In genomic region chr3:109685084-109686079, GRCh38 we compare ENCODE assay signal across 9 cellular contexts.
DNase-seq lines count a peak whose midpoint lies in the region; ATAC-seq, FAIRE-seq and TF ChIP-seq lines count a peak whose summit lies in the region.
"Had no signal": no experiment of that assay in that cellular context is flagged by ENCODE, and none has a peak within 500 bp of the region (broad histone marks: within the 10 kb centered on the region; RNA-seq: fewer than 3 reads in every experiment).

No MANE protein-coding gene starts in this region.

- no TSS peak for BruUV-seq in HepG2 (replicated peaks; lab: Mats Ljungman, UMichigan)
- no TSS peak for BruUV-seq in mammary epithelial cell (replicated peaks; lab: Mats Ljungman, UMichigan)

- H3K36me3 ChIP-seq in right lobe of liver: no peaks in the 10 kb centered on the region
- no peaks in the 10 kb centered on the region for H3K36me3 ChIP-seq in HepG2 (replicated peaks in 1 of 2; ENCODE audit: control insufficient read depth in 1 of 2, insufficient read depth in 2 of 2, low read length in 2 of 2)
- H3K36me3 ChIP-seq in mammary epithelial cell (ENCODE audit: insufficient read depth, low read length): no peaks in the 10 kb centered on the region
- H3K36me3 ChIP-seq in left lung: no peaks in the 10 kb centered on the region

- H4K20me1 ChIP-seq in HepG2 (ENCODE audit: insufficient read depth, low read length): no peaks in the 10 kb centered on the region
- no peaks in the 10 kb centered on the region for H4K20me1 ChIP-seq in mammary epithelial cell (ENCODE audit: insufficient read depth, low read length)

- H3K79me2 ChIP-seq in HepG2 (ENCODE audit: insufficient read depth, low read length): no peaks in the 10 kb centered on the region
- no peaks in the 10 kb centered on the region for H3K79me2 ChIP-seq in mammary epithelial cell (ENCODE audit: insufficient read depth, low read length)

- TF ChIP-seq EP300 in HepG2 (IDR thresholded peaks at IDR 0.05; ENCODE audit: low read depth in 2 of 2, low read length in 2 of 2) (no peak), HepG2 (CRISPR knock-in tag; IDR thresholded peaks at IDR 0.05; ENCODE audit: borderline replicate concordance) (no peak)

- ATAC-seq in right lobe of liver (peak in 2 of 4 donors; percentile 26 to 93), HepG2 (no peak), left lung (peak; percentile 90), HG02610 (IDR thresholded peaks at IDR 0.05; ENCODE audit: unreplicated experiment) (no peak), GM21367 (IDR thresholded peaks at IDR 0.05; ENCODE audit: unreplicated experiment) (no peak)

- H3K4me1 ChIP-seq in right lobe of liver (no peaks in the 10 kb centered on the region), HepG2 (ENCODE audit: insufficient read depth, low read length) (no peaks in the 10 kb centered on the region), mammary epithelial cell (ENCODE audit: insufficient read depth, low read length) (peaks cover 14% of the 10 kb centered on the region), left lung (no peaks in the 10 kb centered on the region)

- in situ Hi-C loops in HepG2 (cut with HindIII; ENCODE audit: extremely low pct_ligation_motif_present, low pct_unique_long_range_greater_than_20kb) (no loop called here), mammary epithelial cell (cut with MboI; ENCODE audit: low sequenced_read_pairs in 2 of 2) (no loop called here)

- intact Hi-C loops in right lobe of liver (cut with DNase I): no loop called here
- intact Hi-C loops in HepG2 (cut with micrococcal nuclease; ENCODE audit: unreplicated experiment): no loop called here
- intact Hi-C loops in mammary epithelial cell (cut with micrococcal nuclease): no loop called here
- intact Hi-C loops in left lung (cut with DNase I): no loop called here

- H3K4me3 ChIP-seq in right lobe of liver (no peak overlapping the region), HepG2 (replicated peaks in 1 of 3; ENCODE audit: insufficient read depth in 1 of 3, low read depth in 2 of 3, low read length in 3 of 3) (no peak overlapping the region), mammary epithelial cell (replicated peaks in 1 of 3; ENCODE audit: insufficient read depth in 1 of 3, low read depth in 2 of 3, low read length in 3 of 3) (peak overlapping the region in 1 of 3 experiments; percentile 13), left lung (no peak overlapping the region)

- DNase-seq in right lobe of liver: peak in 2 of 3 donors; percentile 54 to 55
- DNase-seq in HepG2 (ENCODE audit: low spot score): no peak
- peak; percentile 96 for DNase-seq in mammary epithelial cell
- DNase-seq in left lung: peak; percentile 81 to 83
- peak; percentile 90 for DNase-seq in urothelium cell line (ENCODE audit: low spot score)
- no peak for DNase-seq in globus pallidus (ENCODE audit: low spot score)
- DNase-seq: activated naive CD8-positive, alpha-beta T cell treated with anti-CD3 and anti-CD28 coated beads, Interleukin-2, amount 10 ng/mL, durations not matched to agents 7 days and 5 days had no signal

- WGBS in right lobe of liver (ENCODE audit: insufficient coverage, low coverage, low lambda C conversion rate, missing lambda C conversion rate): 57% methylated on average over 5 of the region's 5 CpGs
- 0% methylated on average over 4 of the region's 5 CpGs for WGBS in HepG2 (ENCODE audit: low lambda C conversion rate)
- WGBS in mammary epithelial cell (ENCODE audit: low coverage, missing lambda C conversion rate): 34% methylated on average over 5 of the region's 5 CpGs

- H2AFZ ChIP-seq in HepG2 (ENCODE audit: low read length): no peak overlapping the region
- H2AFZ ChIP-seq in mammary epithelial cell (ENCODE audit: low read depth, low read length): peak overlapping the region; percentile 0

- no peak for TF ChIP-seq RAD21 in HepG2 (CRISPR knock-in tag; IDR thresholded peaks at IDR 0.05)

- TF ChIP-seq POLR2A in right lobe of liver (IDR thresholded peaks at IDR 0.05): no peak
- TF ChIP-seq POLR2A in HepG2 (IDR thresholded peaks at IDR 0.05; ENCODE audit: insufficient read depth in 1 of 2, low read depth in 2 of 2, low read length in 2 of 2): no peak

- CTCF ChIA-PET in HepG2 (lab: Yijun Ruan, JAX; ENCODE audit: low intra/inter-chr PET ratio, low total read pairs) (no interaction called here), mammary epithelial cell (lab: Charles Lee; ENCODE audit: low non-redundant PET) (interaction anchor here (0.6 kb wide), 1 partner anchor 91 kb away, joined by 3 read pairs; no protein-coding TSS in a partner anchor)

- no peak overlapping the region for H3K4me2 ChIP-seq in HepG2 (ENCODE audit: low read depth, low read length)
- H3K4me2 ChIP-seq in mammary epithelial cell (ENCODE audit: insufficient read depth, low read depth, low read length): peak overlapping the region; percentile 43

- no peak for TF ChIP-seq CTCF in right lobe of liver (IDR thresholded peaks at IDR 0.05)
- no peak for TF ChIP-seq CTCF in HepG2 (CRISPR knock-in tag; IDR thresholded peaks at IDR 0.05)
- TF ChIP-seq CTCF in mammary epithelial cell (conservative IDR thresholded peaks at IDR 0.05 in 1 of 2, IDR thresholded peaks at IDR 0.05 in 1 of 2; ENCODE audit: extremely low read depth in 1 of 2, insufficient read depth in 1 of 2, low read depth in 1 of 2, low read length in 2 of 2): no peak
- TF ChIP-seq CTCF in left lung (IDR thresholded peaks at IDR 0.05): no peak

- no peak for FAIRE-seq in HepG2 (lab: Jason Lieb, UNC)
- peak; percentile 93 for FAIRE-seq in urothelium cell line (lab: Jason Lieb, UNC)

- H3K9ac ChIP-seq in HepG2 (ENCODE audit: insufficient read depth, low read depth, low read length): no peak overlapping the region
- H3K9ac ChIP-seq in mammary epithelial cell (ENCODE audit: insufficient read depth, low read length): no peak overlapping the region

- H3K27me3 ChIP-seq in right lobe of liver (no peaks in the 10 kb centered on the region), HepG2 (ENCODE audit: control insufficient read depth in 1 of 2, insufficient read depth in 2 of 2, low read length in 2 of 2) (no peaks in the 10 kb centered on the region), mammary epithelial cell (ENCODE audit: insufficient read depth, low read length) (no peaks in the 10 kb centered on the region), left lung (no peaks in the 10 kb centered on the region)

- dilution Hi-C loops in mammary epithelial cell (cut with HindIII; ENCODE audit: low sequenced_read_pairs): no loop called here

- H3K9me3 ChIP-seq in right lobe of liver: no peaks in the 10 kb centered on the region
- H3K9me3 ChIP-seq in HepG2 (ENCODE audit: low read length): peaks cover 22% of the 10 kb centered on the region
- H3K9me3 ChIP-seq in mammary epithelial cell (replicated peaks; ENCODE audit: insufficient read depth, low read length): no peaks in the 10 kb centered on the region
- H3K9me3 ChIP-seq in left lung: peaks cover 0 to 1% of the 10 kb centered on the region in 2 donors

- POLR2A ChIA-PET in HepG2 (lab: Yijun Ruan, JAX): no interaction called here

- H3K27ac ChIP-seq in right lobe of liver (no peak overlapping the region), HepG2 (ENCODE audit: extremely low read length, insufficient read depth, low read length) (no peak overlapping the region), mammary epithelial cell (ENCODE audit: insufficient read depth, low read depth, low read length) (no peak overlapping the region), left lung (no peak overlapping the region)

TF ChIP-seq in HepG2, 621 proteins besides CTCF, POLR2A, EP300 and RAD21 (continues in another document):
- no peak for TF ChIP-seq CERS6 (CRISPR knock-in tag; IDR thresholded peaks at IDR 0.05)
- TF ChIP-seq SALL2 (CRISPR knock-in tag; IDR thresholded peaks at IDR 0.05): no peak
- TF ChIP-seq ZNF652 (CRISPR knock-in tag; IDR thresholded peaks at IDR 0.05; ENCODE audit: borderline replicate concordance, low read depth): no peak
- TF ChIP-seq PREB (CRISPR knock-in tag; IDR thresholded peaks at IDR 0.05): no peak
- no peak for TF ChIP-seq KAT8 (CRISPR knock-in tag; IDR thresholded peaks at IDR 0.05)
- no peak for TF ChIP-seq KDM5B (CRISPR knock-in tag; IDR thresholded peaks at IDR 0.05; ENCODE audit: borderline replicate concordance)
- no peak for TF ChIP-seq FOXP4 (CRISPR knock-in tag; IDR thresholded peaks at IDR 0.05)
- TF ChIP-seq ZFP36 (IDR thresholded peaks at IDR 0.05; ENCODE audit: borderline replicate concordance, low read depth, low read length, partially characterized antibody): no peak
- TF ChIP-seq TGIF2 (CRISPR knock-in tag; IDR thresholded peaks at IDR 0.05): no peak
- TF ChIP-seq MAFG (CRISPR knock-in tag; IDR thresholded peaks at IDR 0.05): no peak

Comparison
In these comparisons a context has a peak if more than half of its experiments do, and no peak if none do; other contexts are left out.
1. DNase-seq: peak in right lobe of liver (2 of 3), mammary epithelial cell (single experiment), left lung (2 of 2) and urothelium cell line (single experiment); none in HepG2 (single experiment) and globus pallidus (single experiment).